ENCODE assay signal across 1 cellular context in genomic region chr4:48268956-48269860, GRCh38.
A peak's percentile ranks its signal among the peaks of the same experiment; 100 is the strongest.
TF ChIP-seq lines count a peak whose summit lies in the region.

TEC (minus strand) TSS chr4:48269838; CDS start chr4:48228614, 41,224 bp downstream.

TF ChIP-seq in GM12878, 131 proteins besides CTCF, POLR2A, EP300 and RAD21 (continued from another document and continues in another):
- TF ChIP-seq REST (IDR thresholded peaks at IDR 0.05; ENCODE audit: low read depth, low read length) (no peak), ATF3 (IDR thresholded peaks at IDR 0.05; ENCODE audit: borderline replicate concordance, extremely low read depth, low read depth, low read length) (no peak), HCFC1 (IDR thresholded peaks at IDR 0.05; ENCODE audit: low read length) (peak; percentile 9; the same call in 1 of the 2 replicates), YY1 (IDR thresholded peaks at IDR 0.05; ENCODE audit: low read depth, low read length) (no peak), CHD4 (IDR thresholded peaks at IDR 0.05) (no peak), BMI1 (IDR thresholded peaks at IDR 0.05; ENCODE audit: borderline replicate concordance) (no peak), KAT2A (conservative IDR thresholded peaks at IDR 0.05; ENCODE audit: control insufficient read depth, low read depth, low read length) (no peak), PKNOX1 (IDR thresholded peaks at IDR 0.05) (0 out of 2 replicates have a peak, but pooled peaks have one; percentile 11), MEF2A (IDR thresholded peaks at IDR 0.05; ENCODE audit: insufficient read depth, low read depth, low read length) (no peak), FOXM1 (IDR thresholded peaks at IDR 0.05; ENCODE audit: low read depth, low read length) (no peak), ZZZ3 (IDR thresholded peaks at IDR 0.05; ENCODE audit: control insufficient read depth, insufficient read length, low read depth) (no peak), POLR2AphosphoS5 (IDR thresholded peaks at IDR 0.05; ENCODE audit: low read length) (0 out of 2 replicates have a peak, but pooled peaks have one; percentile 26), BCL3 (IDR thresholded peaks at IDR 0.05; ENCODE audit: borderline replicate concordance, insufficient read depth, low read depth, low read length, poor library complexity, severe bottlenecking) (no peak), IRF3 (IDR thresholded peaks at IDR 0.05) (no peak), SP1 (IDR thresholded peaks at IDR 0.05; ENCODE audit: low read depth, low read length) (no peak), USF2 (IDR thresholded peaks at IDR 0.05; ENCODE audit: borderline replicate concordance, low read depth, low read length) (no peak; the same call in 1 of the 2 replicates), E2F8 (IDR thresholded peaks at IDR 0.05; ENCODE audit: low read depth, partially characterized antibody) (no peak), JUNB (IDR thresholded peaks at IDR 0.05) (no peak), ZNF592 (IDR thresholded peaks at IDR 0.05) (no peak), ZNF217 (IDR thresholded peaks at IDR 0.05) (no peak), ZNF384 (IDR thresholded peaks at IDR 0.05; ENCODE audit: borderline replicate concordance, low read depth, low read length) (no peak), CREB1 (IDR thresholded peaks at IDR 0.05; ENCODE audit: low read depth) (0 out of 2 replicates have a peak, but pooled peaks have one; percentile 4), MEF2B (IDR thresholded peaks at IDR 0.05; ENCODE audit: partially characterized antibody, poor library complexity, severe bottlenecking) (no peak), GATAD2B (conservative IDR thresholded peaks at IDR 0.05; ENCODE audit: low read depth) (peak; percentile 25; the same call in 1 of the 2 replicates), RUNX3 (IDR thresholded peaks at IDR 0.05; ENCODE audit: low read length) (no peak), NRF1 (conservative IDR thresholded peaks at IDR 0.05; ENCODE audit: low read depth, low read length) (no peak), PAX8 (IDR thresholded peaks at IDR 0.05) (no peak), FOXK2 (IDR thresholded peaks at IDR 0.05) (no peak), ZNF274 (IDR thresholded peaks at IDR 0.05; ENCODE audit: insufficient read depth, insufficient read length) (no peak), STAT3 (IDR thresholded peaks at IDR 0.05; ENCODE audit: low read depth, low read length) (no peak), RBBP5 (conservative IDR thresholded peaks at IDR 0.05) (no peak), ESRRA (IDR thresholded peaks at IDR 0.05; ENCODE audit: low read length) (no peak), ZBTB11 (CRISPR knock-in tag; IDR thresholded peaks at IDR 0.05) (no peak), IKZF1 (conservative IDR thresholded peaks at IDR 0.05) (peak; percentile 67), RELA (IDR thresholded peaks at IDR 0.05; ENCODE audit: borderline replicate concordance, partially characterized antibody) (no peak), SMARCA5 (IDR thresholded peaks at IDR 0.05) (no peak), POU2F2 (IDR thresholded peaks at IDR 0.05; ENCODE audit: borderline replicate concordance, low read depth, low read length) (peak; percentile 38; the same call in 1 of the 3 replicates)
